Comparison of ENCODE assay signal across 24 cellular contexts in genomic region chr14:25041484-25041883, GRCh38. TPM values are rescaled to one million over a fixed set of nuclear protein-coding genes. Genes with fewer than 3 reads are reported as not detected.
A peak's percentile ranks its signal among the peaks of the same experiment; 100 is the strongest.
DNase-seq lines count a peak whose midpoint lies in the region; ATAC-seq, FAIRE-seq and TF ChIP-seq lines count a peak whose summit lies in the region.
"Had no signal": no experiment of that assay in that cellular context is flagged by ENCODE, and none has a peak within 500 bp of the region (broad histone marks: within the 10 kb centered on the region; RNA-seq: fewer than 3 reads in every experiment).

No MANE protein-coding gene starts in this region.

- CTCF ChIA-PET in RWPE1 (lab: Yijun Ruan, JAX) = no interaction called here
- CTCF ChIA-PET in PC-3 (lab: Charles Lee) = no interaction called here

- no peak overlapping the region for H3K27ac ChIP-seq in RWPE1
- no peak overlapping the region for H3K27ac ChIP-seq in PC-3 (ENCODE audit: low read length)
- H3K27ac ChIP-seq: gastrocnemius medialis had no signal

- no peaks in the 10 kb centered on the region for H3K79me2 ChIP-seq in PC-3 (ENCODE audit: low read length)

- no peaks in the 10 kb centered on the region for H3K4me1 ChIP-seq in PC-3 (ENCODE audit: insufficient read depth, low read length)
- H3K4me1 ChIP-seq: gastrocnemius medialis had no signal

- no peak overlapping the region for H3K4me2 ChIP-seq in PC-3 (ENCODE audit: low read length)
- H3K4me2 ChIP-seq: SK-N-SH had no signal

- H3K9me3 ChIP-seq in PC-3 (ENCODE audit: low read length) = no peaks in the 10 kb centered on the region
- H3K9me3 ChIP-seq: gastrocnemius medialis, SK-N-SH had no signal

- POLR2A ChIA-PET in RWPE1 (lab: Yijun Ruan, JAX; ENCODE audit: low non-redundant PET) = no interaction called here
- POLR2A ChIA-PET in PC-3 (lab: Charles Lee; ENCODE audit: unreplicated experiment) = no interaction called here

- H3K36me3 ChIP-seq in bronchial epithelial cell (ENCODE audit: control insufficient read depth, insufficient read depth, low read length) (no peaks in the 10 kb centered on the region), PC-3 (ENCODE audit: low read depth, low read length) (no peaks in the 10 kb centered on the region)
- H3K36me3 ChIP-seq: gastrocnemius medialis had no signal

- DNase-seq in Caki2 (ENCODE audit: low read depth) (peak; percentile 28), HTR-8/SVneo (ENCODE audit: insufficient read length, low spot score) (no peak), bronchial epithelial cell (ENCODE audit: low read depth) (peak; percentile 10), mucosa of gallbladder (ENCODE audit: low spot score) (peak; percentile 24), dedifferentiated amniotic fluid mesenchymal stem cell (ENCODE audit: extremely low spot score) (no peak), RWPE1 (ENCODE audit: low spot score) (no peak), PC-3 (no peak)
- DNase-seq in stimulated activated CD4-positive, alpha-beta T cell treated with anti-CD3 and anti-CD28 coated beads, Interleukin-12 subunit alpha, Interleukin-12 subunit beta, amount 100 ng/mL, for 4 hours = no peak
- DNase-seq: activated CD4-positive, alpha-beta T cell treated with anti-CD3 and anti-CD28 coated beads, Interleukin-2, amount 50 U/mL, for 4 hours; activated naive CD4-positive, alpha-beta T cell; CD4-positive, alpha-beta T cell; effector memory CD4-positive, alpha-beta T cell; gastrocnemius medialis; H9; mesendoderm; posterior cingulate gyrus; SK-N-SH; stimulated activated CD4-positive, alpha-beta T cell treated with anti-CD3 and anti-CD28 coated beads, Interleukin-2, amount 100 ng/mL, for 24 hours; stimulated activated naive CD4-positive, alpha-beta T cell treated with Interleukin-2 at 50 U/mL for 16 hours; trophoblast cell had no signal

- H3F3A ChIP-seq in PC-3 (ENCODE audit: low read length, unreplicated experiment) = no peaks in the 10 kb centered on the region

- intact Hi-C loops in PC-3 (cut with micrococcal nuclease) = no loop called here

- in situ Hi-C loops in Caki2 (cut with HindIII; ENCODE audit: low pct_unique_long_range_greater_than_20kb, low sequenced_read_pairs) = no loop called here

- H3K9ac ChIP-seq in PC-3 (ENCODE audit: low read length) = no peak overlapping the region
- H3K9ac ChIP-seq: SK-N-SH had no signal

- TF ChIP-seq CTCF in bronchial epithelial cell (IDR thresholded peaks at IDR 0.05; ENCODE audit: insufficient read depth, low read length, severe bottlenecking) (no peak), RWPE1 (conservative IDR thresholded peaks at IDR 0.05; ENCODE audit: low read depth) (no peak), PC-3 (conservative IDR thresholded peaks at IDR 0.05; ENCODE audit: low read depth, low read length) (no peak)

- no peak for ATAC-seq in PC-3
- ATAC-seq: esophagus mucosa; gastrocnemius medialis; natural killer cell treated with Interleukin-12 subunit alpha and Interleukin-12 subunit beta and Interleukin-15 and Interleukin-18, amount 100 ng/mL, for 72 hours had no signal

- no peaks in the 10 kb centered on the region for H4K20me1 ChIP-seq in PC-3 (ENCODE audit: low read length)

- no peak overlapping the region for H2AFZ ChIP-seq in PC-3 (ENCODE audit: low read length)

- H3K27me3 ChIP-seq in bronchial epithelial cell (ENCODE audit: control insufficient read depth, insufficient read depth, low read length) (peaks cover 1% of the 10 kb centered on the region), PC-3 (ENCODE audit: low read length) (no peaks in the 10 kb centered on the region)
- H3K27me3 ChIP-seq: gastrocnemius medialis had no signal

- no peaks in the 10 kb centered on the region for H3K9me2 ChIP-seq in PC-3 (replicated peaks; ENCODE audit: low read length)
- H3K9me2 ChIP-seq: SK-N-SH had no signal

- H3K4me3 ChIP-seq in bronchial epithelial cell (ENCODE audit: low read depth, low read length) = no peak overlapping the region
- H3K4me3 ChIP-seq in PC-3 (ENCODE audit: low read length) = no peak overlapping the region
- H3K4me3 ChIP-seq: gastrocnemius medialis had no signal

- FAIRE-seq in HTR-8/SVneo (lab: Jason Lieb, UNC) (peak; percentile 23), bronchial epithelial cell (lab: Jason Lieb, UNC) (no peak)
- FAIRE-seq: keratinocyte had no signal

- BruUV-seq in PC-3 (replicated peaks; lab: Mats Ljungman, UMichigan) = no TSS peak

RNA-seq across cellular contexts. Expression of gene STXBP6, which starts 8.5 kb away (rescaled TPM):
- total RNA-seq in Caki2 (2014; rRNA removed; shearing (Covaris generic); ENCODE audit: low replicate concordance) = 12.0 and 14.9 TPM in 2 replicates
- total RNA-seq in bronchial epithelial cell (not detected in 2 replicates), mucosa of gallbladder (31.1 TPM), PC-3 (2014; rRNA removed) (0.40 TPM in 1 of 2 replicates, not detected in the other)
- total RNA-seq: CD4-positive, alpha-beta T cell; natural killer cell treated with Interleukin-12 subunit alpha and Interleukin-12 subunit beta and Interleukin-15 and Interleukin-18, amount 100 ng/mL, for 72 hours; T-helper 2 cell treated with Interferon-gamma antibody and Interleukin-4, amounts not matched to agents 100 ng/mL and 5 ng/mL, for 36 hours had no signal

Comparison
In these comparisons a context has a peak if more than half of its experiments do, and no peak if none do; other contexts are left out.
1. DNase-seq: peak in Caki2 (single experiment), bronchial epithelial cell (single experiment) and mucosa of gallbladder (single experiment); none in HTR-8/SVneo (single experiment), dedifferentiated amniotic fluid mesenchymal stem cell (single experiment), RWPE1 (single experiment), PC-3 (single experiment) and stimulated activated CD4-positive, alpha-beta T cell treated with anti-CD3 and anti-CD28 coated beads, Interleukin-12 subunit alpha, Interleukin-12 subunit beta, amount 100 ng/mL, for 4 hours (single experiment).